In genomic region chr19:42200116-42200740, GRCh38 we compare ENCODE assay signal across 10 cellular contexts. TPM values are rescaled to one million over a fixed set of nuclear protein-coding genes. Genes with fewer than 3 reads are reported as not detected.
DNase-seq lines count a peak whose midpoint lies in the region; ATAC-seq, FAIRE-seq and TF ChIP-seq lines count a peak whose summit lies in the region.
"Had no signal": no experiment of that assay in that cellular context is flagged by ENCODE, and none has a peak within 500 bp of the region (broad histone marks: within the 10 kb centered on the region; RNA-seq: fewer than 3 reads in every experiment).

No MANE protein-coding gene starts in this region.

- ATAC-seq in A549 (no peak), GM21723 (IDR thresholded peaks at IDR 0.05; ENCODE audit: unreplicated experiment) (peak; percentile 2), memory B cell (ENCODE audit: low read depth) (no peak), HG02884 (IDR thresholded peaks at IDR 0.05; ENCODE audit: unreplicated experiment) (no peak), HG02763 (IDR thresholded peaks at IDR 0.05; ENCODE audit: unreplicated experiment) (no peak)
- no peak for ATAC-seq in activated T-helper 17 cell treated with anti-CD3 and anti-CD28 coated beads, Interleukin-2, amount 50 U/mL, for 72 hours (replicated peaks)

- no peaks in the 10 kb centered on the region for H3K4me1 ChIP-seq in A549

- H3K36me3 Mint-ChIP-seq in activated T-helper 17 cell treated with anti-CD3 and anti-CD28 coated beads, Interleukin-2, amount 50 U/mL, for 72 hours (ENCODE audit: low read depth) = peaks cover 92% of the 10 kb centered on the region
- H3K36me3 Mint-ChIP-seq in memory B cell = peaks cover 27% of the 10 kb centered on the region

- 83% methylated on average over 7 of the region's 7 CpGs for WGBS in A549 (ENCODE audit: missing lambda C conversion rate)

- TF ChIP-seq RAD21 in A549 (conservative IDR thresholded peaks at IDR 0.05 in 1 of 2, IDR thresholded peaks at IDR 0.05 in 1 of 2) = no peak

- no peaks in the 10 kb centered on the region for H3K9me3 ChIP-seq in A549

- peak overlapping the region; percentile 75 for H3K4me3 Mint-ChIP-seq in activated T-helper 17 cell treated with anti-CD3 and anti-CD28 coated beads, Interleukin-2, amount 50 U/mL, for 72 hours
- peak overlapping the region; percentile 84 for H3K4me3 Mint-ChIP-seq in memory B cell

- H3K9me3 Mint-ChIP-seq in activated T-helper 17 cell treated with anti-CD3 and anti-CD28 coated beads, Interleukin-2, amount 50 U/mL, for 72 hours = no peaks in the 10 kb centered on the region
- no peaks in the 10 kb centered on the region for H3K9me3 Mint-ChIP-seq in memory B cell

- TF ChIP-seq CTCF in A549 (IDR thresholded peaks at IDR 0.05) = no peak

- no peaks in the 10 kb centered on the region for H3K27me3 Mint-ChIP-seq in activated T-helper 17 cell treated with anti-CD3 and anti-CD28 coated beads, Interleukin-2, amount 50 U/mL, for 72 hours
- no peaks in the 10 kb centered on the region for H3K27me3 Mint-ChIP-seq in memory B cell

- CTCF ChIA-PET in A549 (lab: Yijun Ruan, JAX) = interaction anchor here (0.7 to 13.0 kb wide), 7 partner anchors 15 to 220 kb away, joined by 3 to 136 read pairs (median 13); partner anchors contain the start of gene POU2F2

- DNase-seq in A549 (ENCODE audit: low read depth in 1 of 2, low spot score in 1 of 2) = no peak
- DNase-seq in memory B cell (ENCODE audit: low spot score in 2 of 2) = no peak
- DNase-seq in globus pallidus (ENCODE audit: low spot score) = no peak
- no peak for DNase-seq in GM12891 (ENCODE audit: insufficient read length, low spot score)
- DNase-seq: cortex of kidney, NCI-H146 had no signal

- peak; percentile 43 for FAIRE-seq in A549 (lab: Jason Lieb, UNC)
- FAIRE-seq in GM12891 (lab: Jason Lieb, UNC) = no peak

- 0 out of 6 replicates have a peak overlapping the region, but pooled peaks of 1 of the 2 experiments have one; percentile 9 for H3K27ac ChIP-seq in A549

- H3K4me1 Mint-ChIP-seq in activated T-helper 17 cell treated with anti-CD3 and anti-CD28 coated beads, Interleukin-2, amount 50 U/mL, for 72 hours = peaks cover 59% of the 10 kb centered on the region
- peaks cover 74% of the 10 kb centered on the region for H3K4me1 Mint-ChIP-seq in memory B cell

- H3K4me2 ChIP-seq in A549 = no peak overlapping the region

- no peak for TF ChIP-seq EP300 in A549 (IDR thresholded peaks at IDR 0.05)

- TF ChIP-seq POLR2A in A549 (IDR thresholded peaks at IDR 0.05; ENCODE audit: low read length) = no peak
- no peak for TF ChIP-seq POLR2A in GM12891 (IDR thresholded peaks at IDR 0.05; ENCODE audit: low read depth, low read length)

- no peak overlapping the region for H3K4me3 ChIP-seq in A549

- peak overlapping the region; percentile 85 for H3K27ac Mint-ChIP-seq in activated T-helper 17 cell treated with anti-CD3 and anti-CD28 coated beads, Interleukin-2, amount 50 U/mL, for 72 hours
- H3K27ac Mint-ChIP-seq in memory B cell = peak overlapping the region; percentile 91

- POLR2A ChIA-PET in A549 (lab: Yijun Ruan, JAX) = no interaction called here

TF ChIP-seq in A549, 52 proteins besides CTCF, POLR2A, EP300 and RAD21 (continues in another document):
- no peak for TF ChIP-seq ZNF302 (CRISPR knock-in tag; IDR thresholded peaks at IDR 0.05)
- no peak for TF ChIP-seq BCL3 (IDR thresholded peaks at IDR 0.05)
- no peak for TF ChIP-seq PHF8 (IDR thresholded peaks at IDR 0.05; ENCODE audit: borderline replicate concordance, low read depth)
- no peak for TF ChIP-seq GATA3 (IDR thresholded peaks at IDR 0.05; ENCODE audit: borderline replicate concordance)
- no peak for TF ChIP-seq HOXB5 (CRISPR knock-in tag; IDR thresholded peaks at IDR 0.05)
- no peak for TF ChIP-seq MAFK (IDR thresholded peaks at IDR 0.05; ENCODE audit: partially characterized antibody)
- TF ChIP-seq MYC (IDR thresholded peaks at IDR 0.05; ENCODE audit: borderline replicate concordance, low read length) = no peak
- no peak for TF ChIP-seq ZFP36 (IDR thresholded peaks at IDR 0.05; ENCODE audit: borderline replicate concordance, partially characterized antibody)
- TF ChIP-seq NR3C1 (IDR thresholded peaks at IDR 0.05) = no peak
- TF ChIP-seq SREBF2 (IDR thresholded peaks at IDR 0.05) = no peak
- no peak for TF ChIP-seq RFX5 (IDR thresholded peaks at IDR 0.05)
- TF ChIP-seq CBX2 (IDR thresholded peaks at IDR 0.05; ENCODE audit: borderline replicate concordance, low read depth) = no peak
- no peak for TF ChIP-seq HOXB13 (CRISPR knock-in tag; IDR thresholded peaks at IDR 0.05; ENCODE audit: low read depth)

TF ChIP-seq in GM12891, 5 proteins besides CTCF, POLR2A, EP300 and RAD21:
- TF ChIP-seq POLR2AphosphoS5 (IDR thresholded peaks at IDR 0.05; ENCODE audit: low read depth, low read length) (no peak), SPI1 (IDR thresholded peaks at IDR 0.05; ENCODE audit: low read depth, low read length) (no peak), POU2F2 (IDR thresholded peaks at IDR 0.05; ENCODE audit: low read depth, low read length) (no peak), TAF1 (IDR thresholded peaks at IDR 0.05; ENCODE audit: low read depth, low read length) (no peak), PAX5 (IDR thresholded peaks at IDR 0.05; ENCODE audit: insufficient read depth, low read length, severe bottlenecking) (no peak)

RNA-seq across cellular contexts. Expression of gene DEDD2, which starts 17.2 kb away (rescaled TPM):
- 30.8 and 37.9 TPM in 2 replicates for polyA plus RNA-seq in A549 (2011; rRNA removed)
- polyA plus RNA-seq in A549 (2012; cell fraction: cytosol; rRNA removed) = 72.8 and 91.8 TPM in 2 replicates
- 65.3 and 65.8 TPM in 2 replicates for polyA plus RNA-seq in A549 (2012; cell fraction: nucleus; rRNA removed)
- 39.7 to 54.1 TPM (median 43.2 TPM) in 3 replicates for polyA plus RNA-seq in A549 (2017; fragmentation: RNase III; extraction: RNeasy Plus Mini Kit Qiagen cat#74134 plus additional on column Dnase treatment)
- 29.4 and 37.6 TPM in 2 replicates for polyA minus RNA-seq in A549 (2011; rRNA and poly(A)+ RNA removed)
- 10 to 100 TPM; 37.4 to 45.7 TPM for total RNA-seq in activated T-helper 17 cell treated with anti-CD3 and anti-CD28 coated beads, Interleukin-2, amount 50 U/mL, for 72 hours
- polyA plus RNA-seq in GM12891 (2012; ENCODE audit: low read depth, missing spikeins) = 14.7 TPM

RNA-seq across cellular contexts. Expression of gene ZNF526, which starts 19.9 kb away (rescaled TPM):
- 7.1 and 8.7 TPM in 2 replicates for polyA plus RNA-seq in A549 (2011; rRNA removed)
- 5.9 and 8.4 TPM in 2 replicates for polyA plus RNA-seq in A549 (2012; cell fraction: cytosol; rRNA removed)
- polyA plus RNA-seq in A549 (2012; cell fraction: nucleus; rRNA removed) = 9.9 and 14.4 TPM in 2 replicates
- 12.2 to 12.9 TPM (median 12.6 TPM) in 3 replicates for polyA plus RNA-seq in A549 (2017; fragmentation: RNase III; extraction: RNeasy Plus Mini Kit Qiagen cat#74134 plus additional on column Dnase treatment)
- polyA minus RNA-seq in A549 (2011; rRNA and poly(A)+ RNA removed) = 22.7 and 24.7 TPM in 2 replicates
- 10 to 100 TPM; 17.2 to 18.0 TPM for total RNA-seq in activated T-helper 17 cell treated with anti-CD3 and anti-CD28 coated beads, Interleukin-2, amount 50 U/mL, for 72 hours
- polyA plus RNA-seq in GM12891 (2012; ENCODE audit: low read depth, missing spikeins) = 3.3 TPM

RNA-seq across cellular contexts. Expression of gene GSK3A, which starts 42.2 kb away (rescaled TPM):
- polyA plus RNA-seq in A549 (2011; rRNA removed) (55.2 and 79.7 TPM in 2 replicates), A549 (2017; fragmentation: RNase III; extraction: RNeasy Plus Mini Kit Qiagen cat#74134 plus additional on column Dnase treatment) (81.0 to 85.1 TPM (median 84.0 TPM) in 3 replicates)
- 82.6 and 118 TPM in 2 replicates for polyA plus RNA-seq in A549 (2012; cell fraction: cytosol; rRNA removed)
- 80.7 and 99.8 TPM in 2 replicates for polyA plus RNA-seq in A549 (2012; cell fraction: nucleus; rRNA removed)
- 69.2 and 87.0 TPM in 2 replicates for polyA minus RNA-seq in A549 (2011; rRNA and poly(A)+ RNA removed)
- total RNA-seq in activated T-helper 17 cell treated with anti-CD3 and anti-CD28 coated beads, Interleukin-2, amount 50 U/mL, for 72 hours = 10 to 100 TPM; 30.3 to 47.2 TPM
- 27.4 TPM for polyA plus RNA-seq in GM12891 (2012; ENCODE audit: low read depth, missing spikeins)

RNA-seq across cellular contexts. Expression of gene ERF, which starts 54.7 kb away (rescaled TPM):
- polyA plus RNA-seq in A549 (2011; rRNA removed) (71.9 and 103 TPM in 2 replicates), A549 (2017; fragmentation: RNase III; extraction: RNeasy Plus Mini Kit Qiagen cat#74134 plus additional on column Dnase treatment) (107 to 123 TPM (median 120 TPM) in 3 replicates)
- polyA plus RNA-seq in A549 (2012; cell fraction: cytosol; rRNA removed) = 115 and 150 TPM in 2 replicates
- polyA plus RNA-seq in A549 (2012; cell fraction: nucleus; rRNA removed) = 307 and 352 TPM in 2 replicates
- polyA minus RNA-seq in A549 (2011; rRNA and poly(A)+ RNA removed) = 113 and 120 TPM in 2 replicates
- 10 to 100 TPM; 44.8 to 49.7 TPM for total RNA-seq in activated T-helper 17 cell treated with anti-CD3 and anti-CD28 coated beads, Interleukin-2, amount 50 U/mL, for 72 hours
- polyA plus RNA-seq in GM12891 (2012; ENCODE audit: low read depth, missing spikeins) = 18.2 TPM
